8 cellular contexts compared by ENCODE assay signal in genomic region chr10:132331259-132331955, GRCh38. TPM values are rescaled to one million over a fixed set of nuclear protein-coding genes. Genes with fewer than 3 reads are reported as not detected.
A peak's percentile ranks its signal among the peaks of the same experiment; 100 is the strongest.
DNase-seq lines count a peak whose midpoint lies in the region; ATAC-seq, FAIRE-seq and TF ChIP-seq lines count a peak whose summit lies in the region.

No MANE protein-coding gene starts in this region.

- H3K9ac ChIP-seq in HepG2 (ENCODE audit: insufficient read depth, low read depth, low read length): peak overlapping the region; percentile 85

- H3K36me3 ChIP-seq in HepG2 (replicated peaks in 1 of 2; ENCODE audit: control insufficient read depth in 1 of 2, insufficient read depth in 2 of 2, low read length in 2 of 2) (peaks cover 1 to 3% of the 10 kb centered on the region in 2 experiments; a peak in 1 of 5 replicates), thyroid gland (no peaks in the 10 kb centered on the region)

- CTCF ChIA-PET in HepG2 (lab: Yijun Ruan, JAX; ENCODE audit: low intra/inter-chr PET ratio, low total read pairs): no interaction called here

- H3K27ac ChIP-seq in HepG2 (ENCODE audit: extremely low read length, insufficient read depth, low read length) (peak overlapping the region; percentile 67), thyroid gland (peak overlapping the region; percentile 58 to 65 (median 63))

- TSS peak; percentile 49 for BruUV-seq in HepG2 (replicated peaks; lab: Mats Ljungman, UMichigan)

- TF ChIP-seq EP300 in HepG2 (IDR thresholded peaks at IDR 0.05; ENCODE audit: low read depth in 2 of 2, low read length in 2 of 2): no peak
- no peak for TF ChIP-seq EP300 in HepG2 (CRISPR knock-in tag; IDR thresholded peaks at IDR 0.05; ENCODE audit: borderline replicate concordance)

- H3K9me3 ChIP-seq in HepG2 (ENCODE audit: low read length): no peaks in the 10 kb centered on the region
- no peaks in the 10 kb centered on the region for H3K9me3 ChIP-seq in thyroid gland

- DNase-seq in HT1080 (ENCODE audit: low read depth) (peak; percentile 41), astrocyte of the cerebellum (ENCODE audit: low read depth) (no peak), HepG2 (ENCODE audit: low spot score) (no peak), thyroid gland (no peak), mucosa of gallbladder (ENCODE audit: low spot score) (no peak), NCI-H187 (lab: John Stamatoyannopoulos, UW) (no peak)

- TF ChIP-seq RAD21 in HepG2 (CRISPR knock-in tag; IDR thresholded peaks at IDR 0.05): no peak

- FAIRE-seq in HepG2 (lab: Jason Lieb, UNC): no peak

- no peak overlapping the region for H2AFZ ChIP-seq in HepG2 (ENCODE audit: low read length)

- ATAC-seq in GM21526 (IDR thresholded peaks at IDR 0.05; ENCODE audit: low FRiP score, unreplicated experiment) (peak; percentile 27), HepG2 (peak; percentile 40)

- TF ChIP-seq POLR2A in HepG2 (IDR thresholded peaks at IDR 0.05; ENCODE audit: insufficient read depth in 1 of 2, low read depth in 2 of 2, low read length in 2 of 2) (peak in 1 of 2 experiments; percentile 80; a peak in 3 of 4 replicates), thyroid gland (IDR thresholded peaks at IDR 0.05) (no peak)

- peak overlapping the region; percentile 92 for H3K4me2 ChIP-seq in HepG2 (ENCODE audit: low read depth, low read length)

- H3K27me3 ChIP-seq in HepG2 (ENCODE audit: control insufficient read depth in 1 of 2, insufficient read depth in 2 of 2, low read length in 2 of 2) (no peaks in the 10 kb centered on the region; a peak in 1 of 5 replicates), thyroid gland (no peaks in the 10 kb centered on the region)

- H3K4me1 ChIP-seq in HepG2 (ENCODE audit: insufficient read depth, low read length): peaks cover 40% of the 10 kb centered on the region
- H3K4me1 ChIP-seq in thyroid gland: peaks cover 10 to 19% of the 10 kb centered on the region in 2 donors

- intact Hi-C loops in HepG2 (cut with micrococcal nuclease; ENCODE audit: unreplicated experiment): no loop called here
- intact Hi-C loops in thyroid gland (cut with DNase I): no loop called here

- H4K20me1 ChIP-seq in HepG2 (ENCODE audit: insufficient read depth, low read length): no peaks in the 10 kb centered on the region; the same call in 1 of the 2 replicates

- H3K4me3 ChIP-seq in GM08714 (ENCODE audit: low read length): peak overlapping the region; percentile 66
- H3K4me3 ChIP-seq in astrocyte of the cerebellum (ENCODE audit: low read depth, low read length): peak overlapping the region; percentile 97
- H3K4me3 ChIP-seq in HepG2 (replicated peaks in 1 of 3; ENCODE audit: insufficient read depth in 1 of 3, low read depth in 2 of 3, low read length in 3 of 3): peak overlapping the region; percentile 79 to 98 (median 89)
- H3K4me3 ChIP-seq in thyroid gland (replicated peaks in 1 of 3): peak overlapping the region; percentile 54 to 94 (median 78)

- H3K79me2 ChIP-seq in HepG2 (ENCODE audit: insufficient read depth, low read length): peaks cover 32% of the 10 kb centered on the region

- 1% methylated on average over 42 of the region's 47 CpGs for WGBS in HepG2 (ENCODE audit: low lambda C conversion rate)
- WGBS in thyroid gland, 2 donors: 0 to 1% methylated on average over 10 to 26 of the region's 47 CpGs

- no peak for TF ChIP-seq CTCF in astrocyte of the cerebellum (IDR thresholded peaks at IDR 0.05; ENCODE audit: low read depth, low read length, missing control alignments)
- no peak for TF ChIP-seq CTCF in HepG2 (CRISPR knock-in tag; IDR thresholded peaks at IDR 0.05)
- TF ChIP-seq CTCF in thyroid gland (IDR thresholded peaks at IDR 0.05): no peak

- POLR2A ChIA-PET in HepG2 (lab: Yijun Ruan, JAX): interaction anchor here (1.0 to 1.1 kb wide), 2 partner anchors 9 to 24 kb away, joined by 3 to 4 read pairs; partner anchors contain the start of gene STK32C

- in situ Hi-C loops in astrocyte of the cerebellum (cut with HindIII; ENCODE audit: low sequenced_read_pairs) (no loop called here), HepG2 (cut with HindIII; ENCODE audit: extremely low pct_ligation_motif_present, low pct_unique_long_range_greater_than_20kb) (no loop called here)

TF ChIP-seq in HepG2, 621 proteins besides CTCF, POLR2A, EP300 and RAD21 (continues in another document):
- TF ChIP-seq TAF1 (CRISPR knock-in tag; IDR thresholded peaks at IDR 0.05) (peak; percentile 65), EZH2 (conservative IDR thresholded peaks at IDR 0.05; ENCODE audit: low read depth, low read length) (no peak), RXRA (CRISPR knock-in tag; IDR thresholded peaks at IDR 0.05) (0 out of 2 replicates have a peak, but pooled peaks have one; percentile 37), PRMT3 (CRISPR knock-in tag; IDR thresholded peaks at IDR 0.05; ENCODE audit: borderline replicate concordance, low read depth) (no peak), ZNF792 (CRISPR knock-in tag; IDR thresholded peaks at IDR 0.05) (peak; percentile 55; the same call in 1 of the 2 replicates), ONECUT2 (CRISPR knock-in tag; IDR thresholded peaks at IDR 0.05) (no peak), ZNF605 (CRISPR knock-in tag; IDR thresholded peaks at IDR 0.05) (no peak), ZNF691 (CRISPR knock-in tag; IDR thresholded peaks at IDR 0.05; ENCODE audit: borderline replicate concordance, low read depth) (no peak), HNRNPLL (IDR thresholded peaks at IDR 0.05; ENCODE audit: low read depth, low read length, poor library complexity, severe bottlenecking) (peak; percentile 12)

RNA-seq across cellular contexts. Expression of gene LRRC27, which starts 0.6 kb away (rescaled TPM):
- 2.4 and 5.2 TPM in 2 replicates for total RNA-seq in HT1080 (2014; rRNA removed; shearing (Covaris generic))
- polyA plus RNA-seq in HT1080 (2015; cell fraction: cytosol; rRNA removed): 3.2 and 5.9 TPM in 2 replicates
- 4.9 and 8.1 TPM in 2 replicates for polyA plus RNA-seq in HT1080 (2015; cell fraction: nucleus; rRNA removed)
- total RNA-seq in HepG2 (2016; rRNA removed; fragmentation: Illumina TruSeq; extraction: Trizol) (3.9 and 4.6 TPM in 2 replicates), thyroid gland (10 to 100 TPM; 14.0 to 24.4 (median 19.4) TPM), mucosa of gallbladder (12.4 TPM)
- 2.1 and 2.2 TPM in 2 replicates for total RNA-seq in HepG2 (2016; cell fraction: cytosol; rRNA removed; fragmentation: Illumina TruSeq; extraction: Trizol; ENCODE audit: low read depth)
- 3.2 and 4.3 TPM in 2 replicates for total RNA-seq in HepG2 (2016; cell fraction: insoluble cytoplasmic fraction; rRNA removed; fragmentation: Illumina TruSeq; extraction: Trizol)
- 2.1 and 2.5 TPM in 2 replicates for total RNA-seq in HepG2 (2016; cell fraction: membrane; rRNA removed; fragmentation: Illumina TruSeq; extraction: Trizol)
- total RNA-seq in HepG2 (2016; cell fraction: nucleus; rRNA removed; fragmentation: Illumina TruSeq; extraction: Trizol): 5.9 and 7.5 TPM in 2 replicates
- 4.2 and 4.3 TPM in 2 replicates for polyA plus RNA-seq in HepG2 (2011; rRNA removed)
- polyA plus RNA-seq in HepG2 (2011; cell fraction: cytosol; rRNA removed): 1.8 and 1.9 TPM in 2 replicates
- 14.3 and 14.5 TPM in 2 replicates for polyA plus RNA-seq in HepG2 (2011; cell fraction: nucleus; rRNA removed)
- 3.2 and 3.6 TPM in 2 replicates for polyA plus RNA-seq in HepG2 (2012)
- polyA plus RNA-seq in HepG2 (2016; cell fraction: cytosol; fragmentation: Illumina TruSeq; extraction: Trizol; ENCODE audit: low read depth): 0.82 and 0.88 TPM in 2 replicates
- 3.6 and 4.7 TPM in 2 replicates for polyA plus RNA-seq in HepG2 (2016; cell fraction: insoluble cytoplasmic fraction; fragmentation: Illumina TruSeq; extraction: Trizol; ENCODE audit: low read depth)
- 2.6 and 2.7 TPM in 2 replicates for polyA plus RNA-seq in HepG2 (2016; cell fraction: membrane; fragmentation: Illumina TruSeq; extraction: Trizol; ENCODE audit: low read depth)
- 11.7 and 14.6 TPM in 2 replicates for polyA plus RNA-seq in HepG2 (2016; cell fraction: nucleus; fragmentation: Illumina TruSeq; extraction: Trizol; ENCODE audit: insufficient read depth, low read depth)
- polyA minus RNA-seq in HepG2 (2011; rRNA and poly(A)+ RNA removed; ENCODE audit: low replicate concordance): 2.7 and 3.0 TPM in 2 replicates
- 0.88 and 1.4 TPM in 2 replicates for polyA minus RNA-seq in HepG2 (2011; cell fraction: cytosol; rRNA and poly(A)+ RNA removed)
- polyA minus RNA-seq in HepG2 (2011; cell fraction: nucleus; rRNA and poly(A)+ RNA removed): 11.1 and 12.3 TPM in 2 replicates

RNA-seq across cellular contexts. Expression of gene STK32C, which starts 23.7 kb away (rescaled TPM):
- total RNA-seq in HT1080 (2014; rRNA removed; shearing (Covaris generic)): 11.5 and 14.4 TPM in 2 replicates
- 18.6 and 22.4 TPM in 2 replicates for polyA plus RNA-seq in HT1080 (2015; cell fraction: cytosol; rRNA removed)
- polyA plus RNA-seq in HT1080 (2015; cell fraction: nucleus; rRNA removed): 13.9 and 15.9 TPM in 2 replicates
- total RNA-seq in HepG2 (2016; rRNA removed; fragmentation: Illumina TruSeq; extraction: Trizol): 18.9 and 19.4 TPM in 2 replicates
- total RNA-seq in HepG2 (2016; cell fraction: cytosol; rRNA removed; fragmentation: Illumina TruSeq; extraction: Trizol; ENCODE audit: low read depth): 6.4 and 9.0 TPM in 2 replicates
- total RNA-seq in HepG2 (2016; cell fraction: insoluble cytoplasmic fraction; rRNA removed; fragmentation: Illumina TruSeq; extraction: Trizol): 18.5 and 19.3 TPM in 2 replicates
- total RNA-seq in HepG2 (2016; cell fraction: membrane; rRNA removed; fragmentation: Illumina TruSeq; extraction: Trizol): 13.9 and 14.9 TPM in 2 replicates
- 8.4 and 10.8 TPM in 2 replicates for total RNA-seq in HepG2 (2016; cell fraction: nucleus; rRNA removed; fragmentation: Illumina TruSeq; extraction: Trizol)
- polyA plus RNA-seq in HepG2 (2011; rRNA removed): 9.9 and 10.9 TPM in 2 replicates
- polyA plus RNA-seq in HepG2 (2011; cell fraction: cytosol; rRNA removed): 7.4 and 11.6 TPM in 2 replicates
- 13.7 and 17.7 TPM in 2 replicates for polyA plus RNA-seq in HepG2 (2011; cell fraction: nucleus; rRNA removed)
- polyA plus RNA-seq in HepG2 (2012): 12.0 and 12.5 TPM in 2 replicates
- 9.3 and 10.8 TPM in 2 replicates for polyA plus RNA-seq in HepG2 (2016; cell fraction: cytosol; fragmentation: Illumina TruSeq; extraction: Trizol; ENCODE audit: low read depth)
- polyA plus RNA-seq in HepG2 (2016; cell fraction: insoluble cytoplasmic fraction; fragmentation: Illumina TruSeq; extraction: Trizol; ENCODE audit: low read depth): 19.9 and 20.6 TPM in 2 replicates
- polyA plus RNA-seq in HepG2 (2016; cell fraction: membrane; fragmentation: Illumina TruSeq; extraction: Trizol; ENCODE audit: low read depth): 11.2 and 12.1 TPM in 2 replicates
- 19.7 and 20.0 TPM in 2 replicates for polyA plus RNA-seq in HepG2 (2016; cell fraction: nucleus; fragmentation: Illumina TruSeq; extraction: Trizol; ENCODE audit: insufficient read depth, low read depth)
- 10.2 and 30.6 TPM in 2 replicates for polyA minus RNA-seq in HepG2 (2011; rRNA and poly(A)+ RNA removed; ENCODE audit: low replicate concordance)
- polyA minus RNA-seq in HepG2 (2011; cell fraction: cytosol; rRNA and poly(A)+ RNA removed): 4.4 and 5.4 TPM in 2 replicates
- polyA minus RNA-seq in HepG2 (2011; cell fraction: nucleus; rRNA and poly(A)+ RNA removed): 6.1 and 7.1 TPM in 2 replicates
- 1 to 10 TPM; 3.3 to 5.7 (median 3.5) TPM for total RNA-seq in thyroid gland
- total RNA-seq in mucosa of gallbladder: 23.8 TPM
